ENCODE assay signal across 10 cellular contexts in genomic region chrX:130098202-130098552, GRCh38. TPM values are rescaled to one million over a fixed set of nuclear protein-coding genes. Genes with fewer than 3 reads are reported as not detected.
DNase-seq lines count a peak whose midpoint lies in the region; ATAC-seq and TF ChIP-seq lines count a peak whose summit lies in the region.
"Had no signal": no experiment of that assay in that cellular context is flagged by ENCODE, and none has a peak within 500 bp of the region (broad histone marks: within the 10 kb centered on the region; RNA-seq: fewer than 3 reads in every experiment).

No MANE protein-coding gene starts in this region.

- no peak for TF ChIP-seq CTCF in progenitor cell of endocrine pancreas (IDR thresholded peaks at IDR 0.05; ENCODE audit: unreplicated experiment)

- no peaks in the 10 kb centered on the region for H3K9me3 Mint-ChIP-seq in effector memory CD8-positive, alpha-beta T cell
- H3K9me3 Mint-ChIP-seq in progenitor cell of endocrine pancreas (ENCODE audit: low read depth), result peaks cover 6% of the 10 kb centered on the region

- peak overlapping the region; percentile 90 to 92 for H3K27ac Mint-ChIP-seq in effector memory CD8-positive, alpha-beta T cell
- peak overlapping the region; percentile 36 for H3K27ac Mint-ChIP-seq in progenitor cell of endocrine pancreas

- peaks cover 12% of the 10 kb centered on the region for H3K36me3 Mint-ChIP-seq in effector memory CD8-positive, alpha-beta T cell (ENCODE audit: insufficient read depth)
- H3K36me3 Mint-ChIP-seq in progenitor cell of endocrine pancreas (ENCODE audit: insufficient read depth), result no peaks in the 10 kb centered on the region

- H3K27me3 Mint-ChIP-seq in effector memory CD8-positive, alpha-beta T cell, result no peaks in the 10 kb centered on the region
- no peaks in the 10 kb centered on the region for H3K27me3 Mint-ChIP-seq in progenitor cell of endocrine pancreas

- DNase-seq in DMS79 treated with DMSO at 0.1 percent for 48 hours (lab: John Stamatoyannopoulos, UW) (peak; percentile 72), NCI-H510A treated with DMSO at 0.1 percent for 48 hours (lab: John Stamatoyannopoulos, UW) (peak; percentile 53), progenitor cell of endocrine pancreas (ENCODE audit: low spot score, unreplicated experiment) (no peak), NCI-H2029 treated with DMSO at 0.1 percent for 48 hours (lab: John Stamatoyannopoulos, UW) (no peak)
- no peak for DNase-seq in effector memory CD8-positive, alpha-beta T cell
- DNase-seq: NCI-H1436; OCI-M1; stimulated activated CD4-positive, alpha-beta T cell treated with anti-CD3 and anti-CD28 coated beads, Interleukin-1b, Interleukin-23, amount 100 ng/mL, for 48 hours had no signal

- H3K4me3 Mint-ChIP-seq in effector memory CD8-positive, alpha-beta T cell, result peak overlapping the region; percentile 71 to 80
- H3K4me3 Mint-ChIP-seq in progenitor cell of endocrine pancreas (ENCODE audit: low read depth), result no peak overlapping the region

- ATAC-seq in effector memory CD8-positive, alpha-beta T cell (replicated peaks), result no peak
- no peak for ATAC-seq in GM21619 (IDR thresholded peaks at IDR 0.05; ENCODE audit: unreplicated experiment)
- no peak for ATAC-seq in HG02870 (IDR thresholded peaks at IDR 0.05; ENCODE audit: unreplicated experiment)

- H3K4me1 Mint-ChIP-seq in effector memory CD8-positive, alpha-beta T cell (ENCODE audit: low read depth in 2 of 2), result peaks cover 45 to 47% of the 10 kb centered on the region in 2 donors
- peaks cover 4% of the 10 kb centered on the region for H3K4me1 Mint-ChIP-seq in progenitor cell of endocrine pancreas (ENCODE audit: low read depth)

RNA-seq across cellular contexts. Expression of gene ELF4, which starts 12.1 kb away (rescaled TPM):
- 4.8 and 6.2 TPM in 2 replicates for total RNA-seq in progenitor cell of endocrine pancreas

Comparison
In these comparisons a context has a peak if more than half of its experiments do, and no peak if none do; other contexts are left out.
1. DNase-seq: peak in DMS79 treated with DMSO at 0.1 percent for 48 hours (single experiment) and NCI-H510A treated with DMSO at 0.1 percent for 48 hours (single experiment); none in effector memory CD8-positive, alpha-beta T cell (0 of 3), progenitor cell of endocrine pancreas (single experiment) and NCI-H2029 treated with DMSO at 0.1 percent for 48 hours (single experiment).